ENCODE assay signal across 11 cellular contexts in the genomic region with DNA sequence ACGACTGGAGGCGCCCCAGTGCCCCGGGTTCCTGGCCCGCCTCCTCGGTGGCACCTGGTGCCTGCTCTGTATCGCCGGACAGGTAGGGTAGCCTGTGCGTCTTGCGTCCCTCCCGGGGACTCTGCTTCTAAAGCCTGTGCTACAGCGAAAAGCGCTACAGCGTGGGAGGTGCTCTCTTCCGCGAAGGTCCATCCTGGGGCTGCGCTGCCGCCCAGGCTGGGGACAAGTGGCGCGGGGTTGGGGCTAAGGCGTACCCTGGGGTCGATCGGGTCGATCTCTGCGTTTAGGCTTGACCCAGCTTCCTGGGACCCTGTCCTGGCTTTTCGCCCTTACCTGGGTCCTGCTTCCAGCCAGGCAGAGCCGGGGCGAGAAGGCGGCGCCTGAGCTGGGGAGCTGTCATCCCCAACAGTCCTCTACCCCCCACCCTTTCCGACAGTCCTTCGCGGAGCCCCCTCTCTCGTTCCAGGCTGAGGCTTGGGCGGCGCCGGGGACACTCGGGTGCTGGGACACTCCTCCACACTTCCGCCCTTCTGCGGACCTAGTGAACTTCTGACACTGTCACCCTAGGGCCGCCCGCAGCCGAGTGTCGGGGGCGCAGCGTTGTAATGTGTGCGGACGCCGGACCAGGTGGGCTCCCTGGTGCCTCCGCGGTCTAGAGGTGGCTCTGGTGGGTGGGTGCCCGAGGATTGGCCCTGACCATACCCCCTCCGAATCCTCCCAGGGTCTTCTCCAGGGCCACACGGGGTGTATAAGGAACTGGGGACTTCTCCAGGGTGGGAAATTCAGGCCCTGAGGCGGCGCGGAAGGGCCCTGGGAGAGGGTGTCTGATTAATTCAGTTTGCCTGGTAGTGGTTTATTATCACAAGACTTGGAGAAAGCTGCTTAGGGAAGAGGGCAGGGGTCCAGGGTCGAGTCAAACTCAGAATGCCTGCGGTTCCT.
DNase-seq lines count a peak whose midpoint lies in the region; ATAC-seq and TF ChIP-seq lines count a peak whose summit lies in the region.
"Had no signal": no experiment of that assay in that cellular context is flagged by ENCODE, and none has a peak within 500 bp of the region (broad histone marks: within the 10 kb centered on the region; RNA-seq: fewer than 3 reads in every experiment).

No MANE protein-coding gene starts in this region.

- no peak for TF ChIP-seq EP300 in ovary (IDR thresholded peaks at IDR 0.05)

- ATAC-seq in right cardiac atrium, result peak; percentile 75
- ATAC-seq in HG02884 (IDR thresholded peaks at IDR 0.05; ENCODE audit: unreplicated experiment), result no peak
- ATAC-seq in GM18867 (IDR thresholded peaks at IDR 0.05; ENCODE audit: unreplicated experiment), result no peak
- ATAC-seq: activated T-helper 17 cell treated with anti-CD3 and anti-CD28 coated beads, Interleukin-2, amount 50 U/mL, for 72 hours had no signal

- peak overlapping the region; percentile 57 for H3K4me3 ChIP-seq in right cardiac atrium (ENCODE audit: low read length)
- H3K4me3 ChIP-seq in ovary, result peak overlapping the region; percentile 49

- no peaks in the 10 kb centered on the region for H3K36me3 ChIP-seq in ovary

- DNase-seq in AG20443 (ENCODE audit: low spot score) (peak; percentile 14), NCI-H748 (lab: John Stamatoyannopoulos, UW; ENCODE audit: unreplicated experiment) (peak; percentile 78), right cardiac atrium (peak; percentile 16 to 60 (median 50)), ovary (peak in 4 of 5 donors; percentile 12 to 33 (median 18)), NCI-H345 treated with DMSO at 0.1 percent for 48 hours (lab: John Stamatoyannopoulos, UW; ENCODE audit: unreplicated experiment) (no peak), midbrain (lab: John Stamatoyannopoulos, UW) (no peak)
- DNase-seq: dermis blood vessel endothelial cell; stimulated activated CD4-positive, alpha-beta T cell treated with anti-CD3 and anti-CD28 coated beads, Interleukin-1b, Interleukin-23, amount 100 ng/mL, for 48 hours had no signal

- 5% methylated on average over 58 of the region's 58 CpGs for WGBS in right cardiac atrium
- WGBS in ovary, 3 donors, result 1 to 2% (median 2%) methylated on average over 48 to 58 of the region's 58 CpGs

- no peaks in the 10 kb centered on the region for H3K4me1 ChIP-seq in right cardiac atrium (ENCODE audit: control insufficient read depth, insufficient read depth, low read length)
- peaks cover 4% of the 10 kb centered on the region for H3K4me1 ChIP-seq in ovary (ENCODE audit: insufficient read depth)

- no peaks in the 10 kb centered on the region for H3K9me3 ChIP-seq in right cardiac atrium (ENCODE audit: control insufficient read depth, low read length)
- no peaks in the 10 kb centered on the region for H3K9me3 ChIP-seq in ovary

- intact Hi-C loops in right cardiac atrium (cut with DNase I), result no loop called here
- intact Hi-C loops in ovary (cut with DNase I), result no loop called here

- TF ChIP-seq CTCF in ovary (IDR thresholded peaks at IDR 0.05), result no peak

- no peaks in the 10 kb centered on the region for H3K27me3 ChIP-seq in right cardiac atrium (ENCODE audit: control insufficient read depth, insufficient read depth)
- H3K27me3 ChIP-seq in ovary, result no peaks in the 10 kb centered on the region

- H3K27ac ChIP-seq in right cardiac atrium (ENCODE audit: low read length) (no peak overlapping the region), ovary (peak overlapping the region; percentile 4 to 40)

- TF ChIP-seq POLR2A in ovary (IDR thresholded peaks at IDR 0.05), result no peak

Comparison
In these comparisons a context has a peak if more than half of its experiments do, and no peak if none do; other contexts are left out.
1. DNase-seq: peak in AG20443 (single experiment), NCI-H748 (single experiment), right cardiac atrium (3 of 3) and ovary (4 of 5); none in NCI-H345 treated with DMSO at 0.1 percent for 48 hours (single experiment) and midbrain (single experiment).
2. ATAC-seq: peak in right cardiac atrium (2 of 2); none in HG02884 (single experiment) and GM18867 (single experiment).